Comparison of ENCODE assay signal across 8 cellular contexts in the genomic region with DNA sequence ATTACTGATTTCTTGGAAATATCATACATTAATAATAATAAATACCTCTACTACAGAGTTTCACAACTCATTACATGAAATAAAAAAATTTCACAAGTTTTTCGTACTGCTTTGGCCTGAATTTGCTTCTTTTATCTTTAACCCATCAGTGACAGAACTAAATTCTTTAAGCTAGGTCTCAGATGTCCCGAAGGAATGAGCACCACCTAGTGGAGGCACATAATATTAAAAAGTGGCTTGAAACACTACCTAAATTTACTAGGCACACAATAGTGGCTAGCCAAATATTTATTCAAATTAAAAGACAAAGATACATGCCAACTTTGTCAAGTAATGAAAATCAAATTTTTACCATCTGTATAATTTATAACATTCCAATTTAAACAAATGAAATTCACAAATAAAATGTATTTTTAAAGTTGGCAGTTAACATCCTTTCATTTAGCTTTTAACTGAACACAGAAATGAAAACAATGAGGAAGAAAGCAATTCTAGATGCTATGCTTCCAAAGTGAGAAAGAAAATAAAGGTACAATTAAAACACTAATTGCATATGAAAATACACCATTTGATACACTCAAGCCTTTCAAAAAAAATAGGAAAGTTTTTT.
DNase-seq lines count a peak whose midpoint lies in the region; ATAC-seq and TF ChIP-seq lines count a peak whose summit lies in the region.

No MANE protein-coding gene starts in this region.

- CTCF ChIA-PET in AG04450 (lab: Charles Lee): interaction anchor here (0.5 to 3.4 kb wide), 25 partner anchors 9 to 733 kb away, joined by 3 to 28 read pairs (median 3); no protein-coding TSS in a partner anchor

- POLR2A ChIA-PET in AG04450 (lab: Yijun Ruan, JAX): interaction anchor here (0.7 kb wide), 1 partner anchor 34 kb away, joined by 3 read pairs; no protein-coding TSS in a partner anchor

- TF ChIP-seq CTCF in AG04450 (IDR thresholded peaks at IDR 0.05; ENCODE audit: low read depth, low read length): peak; percentile 76

- DNase-seq in AG04450 (ENCODE audit: low read depth, low spot score) (peak; percentile 41), GDM1 (lab: John Stamatoyannopoulos, UW) (peak; percentile 40), NOMO-1 treated with dmso at 0.1 percent for 144 hours (lab: John Stamatoyannopoulos, UW; ENCODE audit: unreplicated experiment) (peak; percentile 6), astrocyte of the hippocampus (ENCODE audit: low read depth, low spot score) (peak; percentile 79), iPS DF 19.7 (ENCODE audit: low read depth, low spot score) (peak; percentile 7), smooth muscle cell of the brain vasculature (ENCODE audit: low read depth, low spot score) (peak; percentile 28), GOT3 (lab: John Stamatoyannopoulos, UW) (no peak)

- no peak overlapping the region for H3K27ac ChIP-seq in AG04450 (ENCODE audit: low read depth, low read length)

- H3K4me3 ChIP-seq in AG04450 (ENCODE audit: low read depth, low read length): no peak overlapping the region

- no peaks in the 10 kb centered on the region for H3K9me3 ChIP-seq in AG04450 (ENCODE audit: control insufficient read depth, insufficient read depth, low read length)

- no peaks in the 10 kb centered on the region for H3K27me3 ChIP-seq in AG04450 (ENCODE audit: control insufficient read depth, insufficient read depth, low read length)

- ATAC-seq in HG02885 (IDR thresholded peaks at IDR 0.05; ENCODE audit: poor library complexity, unreplicated experiment): peak; percentile 75
